9 cellular contexts compared by ENCODE assay signal in genomic region chr20:31669876-31670275, GRCh38. TPM values are rescaled to one million over a fixed set of nuclear protein-coding genes. Genes with fewer than 3 reads are reported as not detected.
A peak's percentile ranks its signal among the peaks of the same experiment; 100 is the strongest.
DNase-seq lines count a peak whose midpoint lies in the region; TF ChIP-seq lines count a peak whose summit lies in the region.
"Had no signal": no experiment of that assay in that cellular context is flagged by ENCODE, and none has a peak within 500 bp of the region (broad histone marks: within the 10 kb centered on the region; RNA-seq: fewer than 3 reads in every experiment).

No MANE protein-coding gene starts in this region.

- H3K27ac Mint-ChIP-seq in activated CD4-positive, alpha-beta T cell treated with anti-CD3 and anti-CD28 coated beads, Interleukin-2, amount 10 ng/mL, durations not matched to agents 7 days and 5 days = peak overlapping the region; percentile 67
- H3K27ac Mint-ChIP-seq in chondrocyte (ENCODE audit: unreplicated experiment) = peak overlapping the region; percentile 83

- WGBS in mesendoderm (ENCODE audit: extremely low coverage, insufficient coverage, low lambda C conversion rate) = no CpG with 5 or more reads among the region's 3 CpGs

- H3K4me3 Mint-ChIP-seq in activated CD4-positive, alpha-beta T cell treated with anti-CD3 and anti-CD28 coated beads, Interleukin-2, amount 10 ng/mL, durations not matched to agents 7 days and 5 days = no peak overlapping the region
- no peak overlapping the region for H3K4me3 Mint-ChIP-seq in chondrocyte (ENCODE audit: unreplicated experiment)

- H3K9me3 ChIP-seq in mucosa of rectum (ENCODE audit: control insufficient read depth in 2 of 2, low read length in 2 of 2) (no peaks in the 10 kb centered on the region), tibial artery (no peaks in the 10 kb centered on the region)

- no peak overlapping the region for H2BK120ac ChIP-seq in mesendoderm (ENCODE audit: low read depth, low read length)

- peaks cover 52 to 53% of the 10 kb centered on the region in 2 donors for H3K4me1 ChIP-seq in mucosa of rectum (ENCODE audit: control insufficient read depth in 2 of 2, insufficient read depth in 2 of 2, low read length in 2 of 2)
- H3K4me1 ChIP-seq in tibial artery = peaks cover 6 to 100% (median 90%) of the 10 kb centered on the region in 4 donors
- no peaks in the 10 kb centered on the region for H3K4me1 ChIP-seq in mesendoderm (ENCODE audit: control insufficient read depth, low read depth, low read length)

- no peaks in the 10 kb centered on the region for H3K79me2 ChIP-seq in mesendoderm (ENCODE audit: control insufficient read depth, insufficient read depth, low read length)

- POLR2A ChIA-PET in activated CD4-positive, alpha-beta T cell treated with anti-CD3 and anti-CD28 coated beads, Interleukin-2, amount 10 ng/mL, durations not matched to agents 7 days and 5 days (lab: Charles Lee) = no interaction called here

- H3K4me1 Mint-ChIP-seq in activated CD4-positive, alpha-beta T cell treated with anti-CD3 and anti-CD28 coated beads, Interleukin-2, amount 10 ng/mL, durations not matched to agents 7 days and 5 days = peaks cover 81% of the 10 kb centered on the region
- H3K4me1 Mint-ChIP-seq in chondrocyte (ENCODE audit: low read depth) = peaks cover 31% of the 10 kb centered on the region

- TF ChIP-seq CTCF in chondrocyte (IDR thresholded peaks at IDR 0.05) (no peak), tibial artery (IDR thresholded peaks at IDR 0.05) (no peak)

- intact Hi-C loops in tibial artery (cut with DNase I; ENCODE audit: low total_unique reads) = loop anchor here (10.0 kb wide), 2 partner anchors 155 to 285 kb away; partner anchors contain the start of gene PDRG1

- no peaks in the 10 kb centered on the region for H3K9me3 Mint-ChIP-seq in activated CD4-positive, alpha-beta T cell treated with anti-CD3 and anti-CD28 coated beads, Interleukin-2, amount 10 ng/mL, durations not matched to agents 7 days and 5 days
- H3K9me3 Mint-ChIP-seq in chondrocyte (ENCODE audit: low read depth) = no peaks in the 10 kb centered on the region

- no peak overlapping the region for H2BK5ac ChIP-seq in mesendoderm (ENCODE audit: low read length)

- no peak overlapping the region for H4K8ac ChIP-seq in mesendoderm (ENCODE audit: low read depth, low read length)

- H3K79me1 ChIP-seq in mesendoderm (ENCODE audit: low read length) = no peaks in the 10 kb centered on the region

- H4K5ac ChIP-seq in mesendoderm (ENCODE audit: low read length) = no peak overlapping the region

- H3K27me3 ChIP-seq in mucosa of rectum (ENCODE audit: control insufficient read depth in 2 of 2, insufficient read depth in 2 of 2, low read length in 2 of 2) (no peaks in the 10 kb centered on the region), tibial artery (no peaks in the 10 kb centered on the region), mesendoderm (ENCODE audit: insufficient read depth, low read length, poor library complexity) (no peaks in the 10 kb centered on the region)

- no peak overlapping the region for H2AK5ac ChIP-seq in mesendoderm (ENCODE audit: low read length)

- H3K4me3 ChIP-seq in mucosa of rectum (ENCODE audit: low read length in 2 of 2) = no peak overlapping the region
- peak overlapping the region in 1 of 2 donors; percentile 1 for H3K4me3 ChIP-seq in tibial artery
- H3K4me3 ChIP-seq in mesendoderm (ENCODE audit: low read length) = no peak overlapping the region

- no peak overlapping the region for H3K4ac ChIP-seq in mesendoderm (ENCODE audit: low read depth, low read length)

- peak overlapping the region; percentile 17 to 22 for H3K9ac ChIP-seq in mucosa of rectum (ENCODE audit: low read depth in 1 of 2, low read length in 2 of 2)
- H3K9ac ChIP-seq in mesendoderm (ENCODE audit: low read length) = no peak overlapping the region

- no peak overlapping the region for H3K23ac ChIP-seq in mesendoderm (ENCODE audit: low read length)

- no peak overlapping the region for H3K4me2 ChIP-seq in mesendoderm (ENCODE audit: low read length)

- H3K27me3 Mint-ChIP-seq in activated CD4-positive, alpha-beta T cell treated with anti-CD3 and anti-CD28 coated beads, Interleukin-2, amount 10 ng/mL, durations not matched to agents 7 days and 5 days = no peaks in the 10 kb centered on the region
- no peaks in the 10 kb centered on the region for H3K27me3 Mint-ChIP-seq in chondrocyte (ENCODE audit: low read depth)

- peak overlapping the region; percentile 89 to 91 for H3K27ac ChIP-seq in mucosa of rectum (ENCODE audit: low read depth in 2 of 2, low read length in 2 of 2)
- peak overlapping the region; percentile 88 to 97 for H3K27ac ChIP-seq in tibial artery
- H3K27ac ChIP-seq in mesendoderm (ENCODE audit: low read depth, low read length) = no peak overlapping the region

- H3K56ac ChIP-seq in mesendoderm (ENCODE audit: low read length) = no peak overlapping the region

- peaks cover 12 to 13% of the 10 kb centered on the region in 2 donors for H3K36me3 ChIP-seq in mucosa of rectum (ENCODE audit: control insufficient read depth in 2 of 2, insufficient read depth in 2 of 2, low read length in 2 of 2)
- peaks cover 11 to 17% (median 13%) of the 10 kb centered on the region in 3 donors for H3K36me3 ChIP-seq in tibial artery
- H3K36me3 ChIP-seq in mesendoderm (ENCODE audit: control insufficient read depth, insufficient read depth, low read length) = no peaks in the 10 kb centered on the region

- H3K36me3 Mint-ChIP-seq in activated CD4-positive, alpha-beta T cell treated with anti-CD3 and anti-CD28 coated beads, Interleukin-2, amount 10 ng/mL, durations not matched to agents 7 days and 5 days (ENCODE audit: low read depth) = peaks cover 61% of the 10 kb centered on the region
- peaks cover 27% of the 10 kb centered on the region for H3K36me3 Mint-ChIP-seq in chondrocyte (ENCODE audit: low read depth)

- no peak overlapping the region for H3K18ac ChIP-seq in mesendoderm (ENCODE audit: low read length)

- no peak overlapping the region for H2BK15ac ChIP-seq in mesendoderm (replicated peaks; ENCODE audit: low read depth)

- CTCF ChIA-PET in activated CD4-positive, alpha-beta T cell treated with anti-CD3 and anti-CD28 coated beads, Interleukin-2, amount 10 ng/mL, durations not matched to agents 7 days and 5 days (lab: Charles Lee) = interaction anchor here (1.4 to 2.6 kb wide), 2 partner anchors 8 to 54 kb away, joined by 4 to 14 read pairs; no protein-coding TSS in a partner anchor

- no peak for DNase-seq in activated CD4-positive, alpha-beta T cell treated with anti-CD3 and anti-CD28 coated beads, Interleukin-2, amount 10 ng/mL, durations not matched to agents 7 days and 5 days
- DNase-seq in activated CD4-positive, alpha-beta T cell treated with anti-CD3 and anti-CD28 coated beads for 1 hour = no peak
- DNase-seq in chondrocyte (ENCODE audit: low spot score) (no peak), tibial artery (no peak), NCI-H1092 (lab: John Stamatoyannopoulos, UW) (no peak), NCI-H1436 treated with DMSO at 0.1 percent for 48 hours (lab: John Stamatoyannopoulos, UW) (no peak), mesendoderm (no peak)

RNA-seq across cellular contexts. Expression of gene COX4I2, which starts 32.2 kb away (rescaled TPM):
- not detected for total RNA-seq in activated CD4-positive, alpha-beta T cell treated with anti-CD3 and anti-CD28 coated beads, Interleukin-2, amount 10 ng/mL, durations not matched to agents 7 days and 5 days
- total RNA-seq in chondrocyte = not detected in 3 replicates
- polyA plus RNA-seq in mesendoderm (2013, experiment 1 of 2) = 0.06 TPM
- not detected for polyA plus RNA-seq in mesendoderm (2013, experiment 2 of 2)
- total RNA-seq: epithelial cell of proximal tubule had no signal

RNA-seq across cellular contexts. Expression of gene BCL2L1, which starts 52.8 kb away (rescaled TPM):
- 10 to 100 TPM; 57.1 to 58.8 TPM for total RNA-seq in activated CD4-positive, alpha-beta T cell treated with anti-CD3 and anti-CD28 coated beads, Interleukin-2, amount 10 ng/mL, durations not matched to agents 7 days and 5 days
- total RNA-seq in chondrocyte = 55.9 to 96.1 TPM (median 90.7 TPM) in 3 replicates
- 41.9 TPM for polyA plus RNA-seq in mesendoderm (2013, experiment 1 of 2)
- 43.7 TPM for polyA plus RNA-seq in mesendoderm (2013, experiment 2 of 2)
